In genomic region chr10:17134737-17135260, GRCh38 we compare ENCODE assay signal across 23 cellular contexts. TPM values are rescaled to one million over a fixed set of nuclear protein-coding genes. Genes with fewer than 3 reads are reported as not detected.
DNase-seq lines count a peak whose midpoint lies in the region; ATAC-seq and TF ChIP-seq lines count a peak whose summit lies in the region.
"Had no signal": no experiment of that assay in that cellular context is flagged by ENCODE, and none has a peak within 500 bp of the region (broad histone marks: within the 10 kb centered on the region; RNA-seq: fewer than 3 reads in every experiment).

No MANE protein-coding gene starts in this region.

- H3K4ac ChIP-seq in neuronal stem cell (ENCODE audit: low read length): no peak overlapping the region

- H3K36me3 ChIP-seq in NT2/D1 (ENCODE audit: insufficient read depth, insufficient read length, low read length) (no peaks in the 10 kb centered on the region), neuronal stem cell (replicated peaks in 1 of 2; ENCODE audit: control insufficient read depth in 2 of 2, insufficient read depth in 2 of 2, low read length in 2 of 2) (no peaks in the 10 kb centered on the region)
- H3K36me3 ChIP-seq: BLaER1 treated with 17β-estradiol and CSF1 and Interleukin-3, amounts not matched to agents 10 nM and 100 nM had no signal

- no peak overlapping the region for H2BK120ac ChIP-seq in neuronal stem cell (ENCODE audit: low read depth, low read length)

- in situ Hi-C loops in G401 (cut with HindIII; ENCODE audit: low sequenced_read_pairs): no loop called here

- no peak overlapping the region for H3K18ac ChIP-seq in neuronal stem cell (ENCODE audit: low read length)

- H2BK5ac ChIP-seq in neuronal stem cell (ENCODE audit: low read length): no peak overlapping the region

- H2BK15ac ChIP-seq in neuronal stem cell (ENCODE audit: low read length): no peak overlapping the region

- TF ChIP-seq CTCF in C4-2B (conservative IDR thresholded peaks at IDR 0.05): no peak

- H3K9me3 ChIP-seq in NT2/D1 (ENCODE audit: insufficient read depth, low read length) (no peaks in the 10 kb centered on the region), neuronal stem cell (replicated peaks in 1 of 2; ENCODE audit: control insufficient read depth in 2 of 2, insufficient read depth in 1 of 2, low read depth in 1 of 2, low read length in 2 of 2) (peaks cover 0 to 4% of the 10 kb centered on the region in 2 donors)
- H3K9me3 ChIP-seq: BLaER1 treated with 17β-estradiol and CSF1 and Interleukin-3, amounts not matched to agents 10 nM and 100 nM had no signal

- H3K4me1 ChIP-seq in NT2/D1 (ENCODE audit: insufficient read depth, insufficient read length): no peaks in the 10 kb centered on the region
- H3K4me1 ChIP-seq in neuronal stem cell (ENCODE audit: control insufficient read depth in 2 of 2, insufficient read depth in 1 of 2, low read depth in 1 of 2, low read length in 2 of 2): peaks cover 5 to 11% of the 10 kb centered on the region in 2 donors

- H3K9ac ChIP-seq in NT2/D1 (ENCODE audit: insufficient read length, low read depth) (no peak overlapping the region), neuronal stem cell (ENCODE audit: low read depth, low read length, poor library complexity) (no peak overlapping the region)
- H3K9ac ChIP-seq: BLaER1 treated with 17β-estradiol and CSF1 and Interleukin-3, amounts not matched to agents 10 nM and 100 nM had no signal

- no peaks in the 10 kb centered on the region for H3K79me1 ChIP-seq in neuronal stem cell (ENCODE audit: low read depth, low read length)

- peak; percentile 5 for DNase-seq in NT2/D1 (ENCODE audit: low read depth, low spot score)
- DNase-seq in fibroblast of peridontal ligament (ENCODE audit: extremely low read depth): peak; percentile 47
- no peak for DNase-seq in neuronal stem cell (ENCODE audit: low spot score)
- no peak for DNase-seq in G401 (ENCODE audit: low spot score)
- no peak for DNase-seq in GF-D8 (lab: John Stamatoyannopoulos, UW)
- DNase-seq in 8988T: no peak
- DNase-seq: Calu3; CD8-positive, alpha-beta memory T cell; DMS153; GDM1; HFFc6; KG1; NCI-H1092 treated with DMSO at 0.1 percent for 48 hours; NCI-H1436 treated with DMSO at 0.1 percent for 48 hours; NCI-H1930; NCI-H226; NCI-H510A treated with DMSO at 0.1 percent for 48 hours; NCI-H774; NK-92 treated with Interleukin-12 subunit alpha and Interleukin-12 subunit beta, amount 100 ng/mL, for 24 hours had no signal

- peak overlapping the region; percentile 9 for H2AFZ ChIP-seq in neuronal stem cell (ENCODE audit: low read length)

- H3K27ac ChIP-seq in C4-2B (peak overlapping the region; percentile 58), neuronal stem cell (replicated peaks; ENCODE audit: low read length) (no peak overlapping the region)
- H3K27ac ChIP-seq: 22Rv1; BLaER1 treated with 17β-estradiol and CSF1 and Interleukin-3, amounts not matched to agents 10 nM and 100 nM had no signal

- H3K23ac ChIP-seq in neuronal stem cell (ENCODE audit: low read depth, low read length, poor library complexity): no peak overlapping the region

- H3K14ac ChIP-seq in neuronal stem cell (ENCODE audit: low read length): no peak overlapping the region

- no peak for ATAC-seq in HG03025 (IDR thresholded peaks at IDR 0.05; ENCODE audit: low FRiP score, unreplicated experiment)

- H3K27me3 ChIP-seq in NT2/D1 (ENCODE audit: insufficient read depth, insufficient read length): no peaks in the 10 kb centered on the region
- no peaks in the 10 kb centered on the region for H3K27me3 ChIP-seq in neuronal stem cell (ENCODE audit: control insufficient read depth in 3 of 3, insufficient read depth in 3 of 3, low read depth in 1 of 3, low read length in 3 of 3)
- H3K27me3 ChIP-seq: BLaER1 treated with 17β-estradiol and CSF1 and Interleukin-3, amounts not matched to agents 10 nM and 100 nM had no signal

- no peak overlapping the region for H2AK5ac ChIP-seq in neuronal stem cell (ENCODE audit: low read depth, low read length)

- no peak overlapping the region for H4K8ac ChIP-seq in neuronal stem cell (ENCODE audit: low read depth, low read length)

- H4K91ac ChIP-seq in neuronal stem cell (ENCODE audit: low read depth, low read length, poor library complexity): no peak overlapping the region

- H3K4me2 ChIP-seq in neuronal stem cell (ENCODE audit: insufficient read depth, low read length, poor library complexity, severe bottlenecking): no peak overlapping the region
- H3K4me2 ChIP-seq: BLaER1 treated with 17β-estradiol and CSF1 and Interleukin-3, amounts not matched to agents 10 nM and 100 nM had no signal

- no peak overlapping the region for H3K4me3 ChIP-seq in NT2/D1 (ENCODE audit: insufficient read length, low read depth)
- no peak overlapping the region for H3K4me3 ChIP-seq in neuronal stem cell (ENCODE audit: low read length in 2 of 2)
- H3K4me3 ChIP-seq: BLaER1 treated with 17β-estradiol and CSF1 and Interleukin-3, amounts not matched to agents 10 nM and 100 nM had no signal

- H2BK12ac ChIP-seq in neuronal stem cell (ENCODE audit: low read length): no peak overlapping the region

RNA-seq across cellular contexts. Expression of gene CUBN, which starts 5.2 kb away (rescaled TPM):
- polyA plus RNA-seq in neuronal stem cell (2013, experiment 1 of 2): 0.40 TPM
- 0.35 TPM for polyA plus RNA-seq in neuronal stem cell (2013, experiment 2 of 2)
- total RNA-seq in G401 (2014; rRNA removed; shearing (Covaris generic)): 0.06 and 0.07 TPM in 2 replicates

Comparison
In these comparisons a context has a peak if more than half of its experiments do, and no peak if none do; other contexts are left out.
1. DNase-seq: peak in NT2/D1 (single experiment) and fibroblast of peridontal ligament (single experiment); none in neuronal stem cell (single experiment), G401 (single experiment), GF-D8 (single experiment) and 8988T (single experiment).